ENCODE assay signal across 26 cellular contexts in the genomic region with DNA sequence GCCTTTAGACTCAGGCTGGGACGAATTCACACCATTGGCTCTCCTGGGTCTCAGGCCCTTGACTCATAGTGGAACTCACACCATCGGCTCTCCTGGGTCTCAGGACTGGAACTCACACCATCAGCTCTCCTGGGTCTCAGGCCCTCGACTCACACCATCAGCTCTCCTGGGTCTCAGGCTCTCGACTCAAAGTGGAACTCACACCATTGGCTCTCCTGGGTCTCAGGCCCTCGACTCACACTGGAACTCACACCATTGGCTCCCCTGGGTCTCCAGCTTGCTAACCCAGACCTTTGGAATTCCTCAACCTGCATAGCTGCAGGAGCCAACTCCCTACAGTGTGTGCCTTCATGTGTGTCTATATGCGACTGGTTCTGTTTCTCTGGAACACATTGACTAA. TPM values are rescaled to one million over a fixed set of nuclear protein-coding genes. Genes with fewer than 3 reads are reported as not detected.
DNase-seq lines count a peak whose midpoint lies in the region; ATAC-seq and TF ChIP-seq lines count a peak whose summit lies in the region.
"Had no signal": no experiment of that assay in that cellular context is flagged by ENCODE, and none has a peak within 500 bp of the region (broad histone marks: within the 10 kb centered on the region; RNA-seq: fewer than 3 reads in every experiment).

No MANE protein-coding gene starts in this region.

- TF ChIP-seq POLR2A in testis (IDR thresholded peaks at IDR 0.05): no peak

- H2BK15ac ChIP-seq in mesendoderm (replicated peaks; ENCODE audit: low read depth): no peak overlapping the region

- POLR2A ChIA-PET in activated naive CD8-positive, alpha-beta T cell treated with anti-CD3 and anti-CD28 coated beads, Interleukin-2, amount 10 ng/mL, durations not matched to agents 7 days and 5 days (lab: Charles Lee): interaction anchor here (0.6 kb wide), 1 partner anchor 305 kb away, joined by 3 read pairs; no protein-coding TSS in a partner anchor

- H2AK5ac ChIP-seq in mesendoderm (ENCODE audit: low read length): no peak overlapping the region

- H3K79me1 ChIP-seq in mesendoderm (ENCODE audit: low read length): no peaks in the 10 kb centered on the region

- no peak overlapping the region for H3K27ac Mint-ChIP-seq in activated naive CD8-positive, alpha-beta T cell treated with anti-CD3 and anti-CD28 coated beads, Interleukin-2, amount 10 ng/mL, durations not matched to agents 7 days and 5 days
- no peak overlapping the region for H3K27ac Mint-ChIP-seq in activated naive CD8-positive, alpha-beta T cell treated with anti-CD3 and anti-CD28 coated beads, Interleukin-2, amount 50 U/mL, for 24 hours
- H3K27ac Mint-ChIP-seq: CD4-positive, CD25-positive, alpha-beta regulatory T cell had no signal

- TF ChIP-seq CTCF in coronary artery (IDR thresholded peaks at IDR 0.05) (no peak), testis (IDR thresholded peaks at IDR 0.05) (no peak), foreskin keratinocyte (conservative IDR thresholded peaks at IDR 0.05) (no peak)

- no peak overlapping the region for H3K4me3 Mint-ChIP-seq in activated naive CD8-positive, alpha-beta T cell treated with anti-CD3 and anti-CD28 coated beads, Interleukin-2, amount 10 ng/mL, durations not matched to agents 7 days and 5 days
- no peak overlapping the region for H3K4me3 Mint-ChIP-seq in activated naive CD8-positive, alpha-beta T cell treated with anti-CD3 and anti-CD28 coated beads, Interleukin-2, amount 50 U/mL, for 24 hours
- H3K4me3 Mint-ChIP-seq: CD4-positive, CD25-positive, alpha-beta regulatory T cell had no signal

- H3K56ac ChIP-seq in mesendoderm (ENCODE audit: low read length): no peak overlapping the region

- no peak overlapping the region for H3K23ac ChIP-seq in mesendoderm (ENCODE audit: low read length)

- no peak overlapping the region for H4K5ac ChIP-seq in mesendoderm (ENCODE audit: low read length)

- H4K8ac ChIP-seq in mesendoderm (ENCODE audit: low read depth, low read length): no peak overlapping the region

- H3K4me1 ChIP-seq in mesendoderm (ENCODE audit: control insufficient read depth, low read depth, low read length) (no peaks in the 10 kb centered on the region), testis (no peaks in the 10 kb centered on the region), foreskin keratinocyte (no peaks in the 10 kb centered on the region)
- H3K4me1 ChIP-seq: A549 had no signal

- no peaks in the 10 kb centered on the region for H3K9me3 ChIP-seq in testis
- H3K9me3 ChIP-seq: A549, MG63 had no signal

- no peaks in the 10 kb centered on the region for H3K36me3 ChIP-seq in mesendoderm (ENCODE audit: control insufficient read depth, insufficient read depth, low read length)
- H3K36me3 ChIP-seq in testis (ENCODE audit: low read depth, missing control alignments): no peaks in the 10 kb centered on the region

- H3K27ac ChIP-seq in coronary artery (no peak overlapping the region), mesendoderm (ENCODE audit: low read depth, low read length) (no peak overlapping the region), testis (no peak overlapping the region), foreskin keratinocyte (no peak overlapping the region)
- H3K27ac ChIP-seq: A549, HL-60 had no signal

- no peaks in the 10 kb centered on the region for H3K27me3 ChIP-seq in mesendoderm (ENCODE audit: insufficient read depth, low read length, poor library complexity)
- H3K27me3 ChIP-seq in testis: no peaks in the 10 kb centered on the region
- no peaks in the 10 kb centered on the region for H3K27me3 ChIP-seq in foreskin keratinocyte
- H3K27me3 ChIP-seq: MG63 had no signal

- peaks cover 28% of the 10 kb centered on the region for H3K27me3 Mint-ChIP-seq in activated naive CD8-positive, alpha-beta T cell treated with anti-CD3 and anti-CD28 coated beads, Interleukin-2, amount 10 ng/mL, durations not matched to agents 7 days and 5 days
- H3K27me3 Mint-ChIP-seq in activated naive CD8-positive, alpha-beta T cell treated with anti-CD3 and anti-CD28 coated beads, Interleukin-2, amount 50 U/mL, for 24 hours: peaks cover 7% of the 10 kb centered on the region

- peak; percentile 13 for DNase-seq in activated naive CD8-positive, alpha-beta T cell treated with anti-CD3 and anti-CD28 coated beads, Interleukin-2, amount 10 ng/mL, durations not matched to agents 7 days and 5 days
- DNase-seq in activated naive CD8-positive, alpha-beta T cell treated with anti-CD3 and anti-CD28 coated beads, Interleukin-2, amount 50 U/mL, for 24 hours: no peak
- DNase-seq in coronary artery (ENCODE audit: low spot score) (peak; percentile 47), mesendoderm (peak; percentile 28), testis (peak; percentile 1), foreskin keratinocyte (no peak), SW480 (ENCODE audit: low spot score) (no peak)
- DNase-seq: CD4-positive, CD25-positive, alpha-beta regulatory T cell; EL; GF-D8; HCEC 1CT; MG63; NCI-H1417; NCI-H1694 treated with DMSO at 0.1 percent for 48 hours; NCI-H2081 treated with DMSO at 0.1 percent for 48 hours; NCI-H2171 treated with DMSO at 0.1 percent for 48 hours; NCI-H524 treated with DMSO at 0.1 percent for 48 hours; NCI-H82; OCI-M1 had no signal

- H3K9me3 Mint-ChIP-seq in activated naive CD8-positive, alpha-beta T cell treated with anti-CD3 and anti-CD28 coated beads, Interleukin-2, amount 10 ng/mL, durations not matched to agents 7 days and 5 days: no peaks in the 10 kb centered on the region
- no peaks in the 10 kb centered on the region for H3K9me3 Mint-ChIP-seq in activated naive CD8-positive, alpha-beta T cell treated with anti-CD3 and anti-CD28 coated beads, Interleukin-2, amount 50 U/mL, for 24 hours

- H3K9ac ChIP-seq in mesendoderm (ENCODE audit: low read length): no peak overlapping the region

- no peak for ATAC-seq in activated naive CD8-positive, alpha-beta T cell treated with anti-CD3 and anti-CD28 coated beads, Interleukin-2, amount 10 ng/mL, durations not matched to agents 7 days and 5 days (ENCODE audit: low read depth)
- ATAC-seq in activated naive CD8-positive, alpha-beta T cell treated with anti-CD3 and anti-CD28 coated beads, Interleukin-2, amount 50 U/mL, for 24 hours: no peak
- ATAC-seq in foreskin keratinocyte (no peak), GM19328 (IDR thresholded peaks at IDR 0.05; ENCODE audit: unreplicated experiment) (no peak)
- ATAC-seq: A549, HepG2, K562, Right ventricle myocardium inferior had no signal

- intact Hi-C loops in testis (cut with DNase I; ENCODE audit: low total_unique reads): no loop called here

- H3K4ac ChIP-seq in mesendoderm (ENCODE audit: low read depth, low read length): no peak overlapping the region

- no peaks in the 10 kb centered on the region for H3K36me3 Mint-ChIP-seq in activated naive CD8-positive, alpha-beta T cell treated with anti-CD3 and anti-CD28 coated beads, Interleukin-2, amount 10 ng/mL, durations not matched to agents 7 days and 5 days
- no peaks in the 10 kb centered on the region for H3K36me3 Mint-ChIP-seq in activated naive CD8-positive, alpha-beta T cell treated with anti-CD3 and anti-CD28 coated beads, Interleukin-2, amount 50 U/mL, for 24 hours (ENCODE audit: low read depth)
- H3K36me3 Mint-ChIP-seq: CD4-positive, CD25-positive, alpha-beta regulatory T cell had no signal

- no peak overlapping the region for H2BK5ac ChIP-seq in mesendoderm (ENCODE audit: low read length)

- H3K79me2 ChIP-seq in mesendoderm (ENCODE audit: control insufficient read depth, insufficient read depth, low read length): no peaks in the 10 kb centered on the region

- H3K4me2 ChIP-seq in mesendoderm (ENCODE audit: low read length): no peak overlapping the region
- H3K4me2 ChIP-seq: A549 had no signal

- no peak overlapping the region for H2BK120ac ChIP-seq in mesendoderm (ENCODE audit: low read depth, low read length)

- H3K4me3 ChIP-seq in coronary artery: no peak overlapping the region
- no peak overlapping the region for H3K4me3 ChIP-seq in mesendoderm (ENCODE audit: low read length)
- no peak overlapping the region for H3K4me3 ChIP-seq in testis
- H3K4me3 ChIP-seq: A549, K562, MG63 had no signal

- no peak overlapping the region for H3K18ac ChIP-seq in mesendoderm (ENCODE audit: low read length)

- WGBS in mesendoderm (ENCODE audit: extremely low coverage, insufficient coverage, low lambda C conversion rate): no CpG with 5 or more reads among the region's 6 CpGs
- WGBS in testis, 2 donors: 85 to 91% methylated on average over 6 of the region's 6 CpGs

- H3K4me1 Mint-ChIP-seq in activated naive CD8-positive, alpha-beta T cell treated with anti-CD3 and anti-CD28 coated beads, Interleukin-2, amount 10 ng/mL, durations not matched to agents 7 days and 5 days: peaks cover 5% of the 10 kb centered on the region
- peaks cover 2% of the 10 kb centered on the region for H3K4me1 Mint-ChIP-seq in activated naive CD8-positive, alpha-beta T cell treated with anti-CD3 and anti-CD28 coated beads, Interleukin-2, amount 50 U/mL, for 24 hours
- H3K4me1 Mint-ChIP-seq: CD4-positive, CD25-positive, alpha-beta regulatory T cell had no signal

RNA-seq across cellular contexts. Expression of gene SHISAL1, which starts 56.7 kb away (rescaled TPM):
- not detected for total RNA-seq in activated naive CD8-positive, alpha-beta T cell treated with anti-CD3 and anti-CD28 coated beads, Interleukin-2, amount 10 ng/mL, durations not matched to agents 7 days and 5 days
- polyA plus RNA-seq in mesendoderm (2013, experiment 1 of 2): 4.6 TPM
- 4.5 TPM for polyA plus RNA-seq in mesendoderm (2013, experiment 2 of 2)
- 1 to 10 TPM; 3.0 to 3.9 TPM for total RNA-seq in testis
- polyA plus RNA-seq in testis (ENCODE audit: insufficient read depth, low read depth, low replicate concordance): 3.1 TPM
- 0.03 TPM in 1 of 2 replicates, not detected in the other for total RNA-seq in foreskin keratinocyte
- polyA plus RNA-seq in foreskin keratinocyte: 0.01 TPM in 1 of 2 replicates, not detected in the other
- total RNA-seq: CD4-positive, CD25-positive, alpha-beta regulatory T cell; HepG2; HT-29; K562 had no signal
- polyA plus RNA-seq: CD4-positive, CD25-positive, alpha-beta regulatory T cell; HepG2; K562 had no signal

Comparison
In these comparisons a context has a peak if more than half of its experiments do, and no peak if none do; other contexts are left out.
1. DNase-seq: peak in activated naive CD8-positive, alpha-beta T cell treated with anti-CD3 and anti-CD28 coated beads, Interleukin-2, amount 10 ng/mL, durations not matched to agents 7 days and 5 days (single experiment), coronary artery (single experiment), mesendoderm (single experiment) and testis (single experiment); none in activated naive CD8-positive, alpha-beta T cell treated with anti-CD3 and anti-CD28 coated beads, Interleukin-2, amount 50 U/mL, for 24 hours (single experiment), foreskin keratinocyte (0 of 2) and SW480 (single experiment).